In genomic region chr7:149624006-149624405, GRCh38 we compare ENCODE assay signal across 8 cellular contexts.
DNase-seq lines count a peak whose midpoint lies in the region; ATAC-seq, FAIRE-seq and TF ChIP-seq lines count a peak whose summit lies in the region.

No MANE protein-coding gene starts in this region.

- no peak for TF ChIP-seq RAD21 in IMR-90 (IDR thresholded peaks at IDR 0.05; ENCODE audit: low read length)
- no peak for TF ChIP-seq RAD21 in H1 (IDR thresholded peaks at IDR 0.05 in 1 of 2, conservative IDR thresholded peaks at IDR 0.05 in 1 of 2; ENCODE audit: low read depth in 2 of 2, low read length in 2 of 2)

- 0% methylated on average over 8 of the region's 28 CpGs; no CpG with 5 or more reads in 1 of the 2 experiments for WGBS in IMR-90 (ENCODE audit: extremely low coverage in 2 of 2, insufficient read length in 1 of 2), 2 experiments
- 3% methylated on average over 12 of the region's 28 CpGs; no CpG with 5 or more reads in 1 of the 2 experiments for WGBS in H1 (ENCODE audit: extremely low coverage in 1 of 2, insufficient coverage in 1 of 2, insufficient read length in 1 of 2, insufficient replicate concordance in 2 of 2, low coverage in 1 of 2, low lambda C conversion rate in 2 of 2, missing lambda C conversion rate in 1 of 2), 2 experiments

- H3K27me3 ChIP-seq in IMR-90 (ENCODE audit: control insufficient read depth, insufficient read depth, low read length) (peaks cover 4% of the 10 kb centered on the region; the same call in 1 of the 2 replicates), H1 (replicated peaks in 1 of 4; ENCODE audit: control insufficient read depth in 3 of 4, extremely low read depth in 1 of 4, insufficient read depth in 3 of 4, low read length in 3 of 4) (no peaks in the 10 kb centered on the region), subcutaneous abdominal adipose tissue (ENCODE audit: control insufficient read depth in 5 of 5, insufficient read depth in 4 of 5, low read length in 5 of 5) (no peaks in the 10 kb centered on the region)

- no peak for FAIRE-seq in H1 (lab: Jason Lieb, UNC)

- H3K23me2 ChIP-seq in H1 (ENCODE audit: low read depth, low read length) = peaks cover 4% of the 10 kb centered on the region

- POLR2A ChIA-PET in IMR-90 (lab: Charles Lee; ENCODE audit: unreplicated experiment) (no interaction called here), H1 (lab: Charles Lee; ENCODE audit: partially characterized antibody) (interaction anchor here (1.0 to 1.7 kb wide), 6 partner anchors 12 to 498 kb away, joined by 3 to 5 read pairs (median 4); partner anchors contain the start of gene ZNF282)

- no TSS peak for BruUV-seq in IMR-90 (replicated peaks; lab: Mats Ljungman, UMichigan)

- peaks cover 5% of the 10 kb centered on the region; the same call in 1 of the 2 replicates for H3K9me1 ChIP-seq in IMR-90 (ENCODE audit: insufficient read depth, low read length)

- H4K5ac ChIP-seq in IMR-90 (ENCODE audit: low read depth, low read length) = no peak overlapping the region
- H4K5ac ChIP-seq in H1 (ENCODE audit: insufficient read length, low read depth, low read length) = no peak overlapping the region

- H4K8ac ChIP-seq in IMR-90 (ENCODE audit: low read depth in 2 of 2, low read length in 2 of 2) (peak overlapping the region in 1 of 2 experiments; percentile 35; a peak in 1 of 4 replicates), H1 (ENCODE audit: extremely low read depth, insufficient read depth, low read length) (peak overlapping the region; percentile 72)

- H2BK5ac ChIP-seq in IMR-90 (ENCODE audit: low read depth, low read length, poor library complexity, severe bottlenecking) (peak overlapping the region; percentile 24), H1 (ENCODE audit: low read depth, low read length) (no peak overlapping the region)

- H3K56ac ChIP-seq in IMR-90 (ENCODE audit: extremely low read depth, insufficient read depth, low read length) (peak overlapping the region; percentile 38), H1 (replicated peaks; ENCODE audit: insufficient read length, low read depth, low read length) (no peak overlapping the region)

- in situ Hi-C loops in IMR-90 (cut with MboI; ENCODE audit: low sequenced_read_pairs) = no loop called here

- peaks cover 3% of the 10 kb centered on the region; the same call in 1 of the 2 replicates for H3K4me1 ChIP-seq in IMR-90 (ENCODE audit: control insufficient read depth, insufficient read depth, low read length)
- peaks cover 0 to 2% (median 0%) of the 10 kb centered on the region in 4 experiments; a peak in 3 of 7 replicates for H3K4me1 ChIP-seq in H1 (replicated peaks in 1 of 4; ENCODE audit: control insufficient read depth in 3 of 4, insufficient read depth in 4 of 4, low read length in 3 of 4)
- peaks cover 2 to 43% (median 33%) of the 10 kb centered on the region in 5 donors for H3K4me1 ChIP-seq in subcutaneous abdominal adipose tissue (ENCODE audit: control insufficient read depth in 5 of 5, insufficient read depth in 5 of 5, low read length in 5 of 5)

- H2BK20ac ChIP-seq in IMR-90 (ENCODE audit: low read depth, low read length) (no peak overlapping the region), H1 (ENCODE audit: low read length) (no peak overlapping the region)

- H3K79me2 ChIP-seq in H1 (ENCODE audit: control insufficient read depth in 1 of 2, insufficient read depth in 2 of 2, low read length in 2 of 2) = peaks cover 3 to 27% of the 10 kb centered on the region in 2 experiments

- intact Hi-C loops in IMR-90 (cut with micrococcal nuclease) = loop anchor here (1.0 to 10.0 kb wide), 6 partner anchors 91 to 362 kb away; partner anchors contain the start of genes ZNF777 and ZNF783

- DNase-seq in CD1c-positive myeloid dendritic cell (ENCODE audit: extremely low spot score) (peak; percentile 17), IMR-90 (peak; percentile 11), H1 (ENCODE audit: low read depth in 1 of 2, low spot score in 2 of 2) (no peak), mucosa of gallbladder (ENCODE audit: low spot score) (peak; percentile 16), superior temporal gyrus (ENCODE audit: extremely low spot score) (no peak)
- peak; percentile 42 to 49 for DNase-seq in activated CD4-positive, alpha-beta T cell treated with anti-CD3 and anti-CD28 coated beads, Interleukin-2, amount 50 U/mL, for 48 hours

- H4K91ac ChIP-seq in IMR-90 (ENCODE audit: insufficient read depth, low read depth, low read length) = no peak overlapping the region
- no peak overlapping the region for H4K91ac ChIP-seq in H1 (replicated peaks; ENCODE audit: insufficient read length, low read length)

- H3K4ac ChIP-seq in IMR-90 (ENCODE audit: low read depth, low read length) = peak overlapping the region; percentile 67
- H3K4ac ChIP-seq in H1 (replicated peaks; ENCODE audit: insufficient read length, low read depth, low read length) = no peak overlapping the region

- H3K36me3 ChIP-seq in IMR-90 (ENCODE audit: control insufficient read depth, insufficient read depth, low read length) (peaks cover 16% of the 10 kb centered on the region), H1 (ENCODE audit: control insufficient read depth in 2 of 4, insufficient read depth in 4 of 4, low read length in 3 of 4) (peaks cover 10 to 22% (median 18%) of the 10 kb centered on the region in 4 experiments; a peak in 6 of 8 replicates), subcutaneous abdominal adipose tissue (ENCODE audit: control insufficient read depth in 5 of 5, insufficient read depth in 5 of 5, low read length in 5 of 5) (peaks cover 3 to 27% (median 21%) of the 10 kb centered on the region in 5 donors)

- H3K18ac ChIP-seq in IMR-90 (ENCODE audit: low read depth, low read length) = no peak overlapping the region; the same call in 1 of the 2 replicates
- H3K18ac ChIP-seq in H1 (ENCODE audit: extremely low read depth, low read length) = no peak overlapping the region

- CTCF ChIA-PET in IMR-90 (lab: Yijun Ruan, JAX) (interaction anchor here (1.4 kb wide), 1 partner anchor 145 kb away, joined by 3 read pairs; no protein-coding TSS in a partner anchor), H1 (lab: Charles Lee; ENCODE audit: partially characterized antibody) (interaction anchor here (0.7 to 3.2 kb wide), 17 partner anchors 11 to 218 kb away, joined by 3 to 12 read pairs (median 4); partner anchors contain the start of gene ZNF777)

- H3K14ac ChIP-seq in IMR-90 (replicated peaks; ENCODE audit: low read depth, low read length) (0 out of 2 replicates have a peak overlapping the region, but pooled peaks have one; percentile 73), H1 (ENCODE audit: insufficient read length) (no peak overlapping the region)

- H3K4me2 ChIP-seq in IMR-90 (ENCODE audit: low read depth, low read length) = peak overlapping the region; percentile 95
- H3K4me2 ChIP-seq in H1 (ENCODE audit: insufficient read depth in 1 of 2, low read depth in 2 of 2, low read length in 2 of 2) = peak overlapping the region; percentile 74 to 87

- TF ChIP-seq EP300 in H1 (IDR thresholded peaks at IDR 0.05; ENCODE audit: borderline replicate concordance in 1 of 2, low read depth in 2 of 2, low read length in 2 of 2) = no peak

- peaks cover 24 to 30% of the 10 kb centered on the region in 2 experiments for H3K79me1 ChIP-seq in IMR-90 (ENCODE audit: low read depth in 1 of 2, low read length in 2 of 2)
- peaks cover 13% of the 10 kb centered on the region; the same call in 1 of the 2 replicates for H3K79me1 ChIP-seq in H1 (ENCODE audit: low read depth, low read length)

- dilution Hi-C loops in IMR-90 (cut with HindIII; ENCODE audit: low sequenced_read_pairs, unreplicated experiment) = no loop called here

- peak; percentile 2 for ATAC-seq in GM21367 (IDR thresholded peaks at IDR 0.05; ENCODE audit: unreplicated experiment)
- peak; percentile 6 for ATAC-seq in IMR-90 (ENCODE audit: low read depth)

- no peak for TF ChIP-seq CTCF in IMR-90 (conservative IDR thresholded peaks at IDR 0.05; ENCODE audit: low read depth, low read length)
- no peak for TF ChIP-seq CTCF in H1 (IDR thresholded peaks at IDR 0.05; ENCODE audit: control extremely low read depth in 1 of 3, insufficient read depth in 1 of 3, low read depth in 1 of 3, low read length in 3 of 3)

- H3K9me3 ChIP-seq in IMR-90 (ENCODE audit: control insufficient read depth, insufficient read depth, low read length) (no peaks in the 10 kb centered on the region), H1 (ENCODE audit: insufficient read depth in 2 of 2, low read depth in 1 of 2, low read length in 1 of 2) (no peaks in the 10 kb centered on the region), subcutaneous abdominal adipose tissue (ENCODE audit: control insufficient read depth in 5 of 5, low read length in 5 of 5) (no peaks in the 10 kb centered on the region)

- H2BK120ac ChIP-seq in IMR-90 (ENCODE audit: low read depth, low read length) = no peak overlapping the region
- H2BK120ac ChIP-seq in H1 (replicated peaks; ENCODE audit: low read depth, low read length) = no peak overlapping the region

- TF ChIP-seq POLR2A in IMR-90 (IDR thresholded peaks at IDR 0.05; ENCODE audit: low read depth, low read length) (no peak), H1 (IDR thresholded peaks at IDR 0.05; ENCODE audit: control extremely low read depth in 1 of 2, low read depth in 2 of 2, low read length in 2 of 2) (no peak)

- H2AK9ac ChIP-seq in IMR-90 (replicated peaks; ENCODE audit: low read depth, low read length, poor library complexity) = peak overlapping the region; percentile 97

- H4K20me1 ChIP-seq in IMR-90 (ENCODE audit: insufficient read depth, low read length) (peaks cover 20% of the 10 kb centered on the region), H1 (replicated peaks in 1 of 2; ENCODE audit: control insufficient read depth in 1 of 2, insufficient read depth in 2 of 2, low read length in 2 of 2) (peaks cover 7 to 15% of the 10 kb centered on the region in 2 experiments)

- H3K27ac ChIP-seq in IMR-90 (ENCODE audit: insufficient read depth, low read length) (peak overlapping the region; percentile 41), H1 (ENCODE audit: low read depth, low read length) (no peak overlapping the region), subcutaneous abdominal adipose tissue (ENCODE audit: low read depth, low read length) (peak overlapping the region; percentile 75)

- H3K4me3 ChIP-seq in IMR-90 (ENCODE audit: insufficient read depth, low read depth, low read length) (peak overlapping the region; percentile 74), H1 (ENCODE audit: extremely low read depth in 1 of 4, insufficient read depth in 2 of 4, low read depth in 3 of 4, low read length in 4 of 4) (peak overlapping the region; percentile 70 to 95 (median 75)), subcutaneous abdominal adipose tissue (ENCODE audit: low read depth in 1 of 5, low read length in 5 of 5) (peak overlapping the region; percentile 70 to 98 (median 85))

- H3K23ac ChIP-seq in IMR-90 (ENCODE audit: low read depth, low read length) = peak overlapping the region; percentile 89
- H3K23ac ChIP-seq in H1 (ENCODE audit: insufficient read length) = no peak overlapping the region

- H2AK5ac ChIP-seq in IMR-90 (ENCODE audit: low read depth, low read length) = peak overlapping the region; percentile 76
- no peak overlapping the region for H2AK5ac ChIP-seq in H1 (ENCODE audit: low read depth, low read length)

- H2BK12ac ChIP-seq in H1 (ENCODE audit: low read depth, low read length) = no peak overlapping the region

- H3K9ac ChIP-seq in IMR-90 (ENCODE audit: low read depth, low read length) (peak overlapping the region; percentile 83), H1 (replicated peaks in 1 of 4; ENCODE audit: extremely low read depth in 1 of 4, low read depth in 3 of 4, low read length in 3 of 4) (peak overlapping the region; percentile 58 to 91 (median 77); a peak in 5 of 7 replicates), subcutaneous abdominal adipose tissue (ENCODE audit: low read length in 5 of 5) (peak overlapping the region; percentile 62 to 95 (median 94))

- H2AFZ ChIP-seq in IMR-90 (replicated peaks; ENCODE audit: low read length, poor library complexity) (peak overlapping the region; percentile 100), H1 (ENCODE audit: low read length) (no peak overlapping the region)

- H2BK15ac ChIP-seq in IMR-90 (ENCODE audit: low read depth, low read length) (no peak overlapping the region), H1 (ENCODE audit: low read length) (no peak overlapping the region)

Comparison
In these comparisons a context has a peak if more than half of its experiments do, and no peak if none do; other contexts are left out.
1. DNase-seq: peak in CD1c-positive myeloid dendritic cell (single experiment), IMR-90 (single experiment), activated CD4-positive, alpha-beta T cell treated with anti-CD3 and anti-CD28 coated beads, Interleukin-2, amount 50 U/mL, for 48 hours (2 of 2) and mucosa of gallbladder (single experiment); none in H1 (0 of 2) and superior temporal gyrus (single experiment).
2. Peak in every context shown above with its lines, with median percentiles within 50 percentile points of each other: H3K4me3 ChIP-seq and H3K9ac ChIP-seq.